ENCODE assay signal across 23 cellular contexts in genomic region chr7:17907014-17907413, GRCh38. TPM values are rescaled to one million over a fixed set of nuclear protein-coding genes. Genes with fewer than 3 reads are reported as not detected.
DNase-seq lines count a peak whose midpoint lies in the region; ATAC-seq, FAIRE-seq and TF ChIP-seq lines count a peak whose summit lies in the region.
"Had no signal": no experiment of that assay in that cellular context is flagged by ENCODE, and none has a peak within 500 bp of the region (broad histone marks: within the 10 kb centered on the region; RNA-seq: fewer than 3 reads in every experiment).

No MANE protein-coding gene starts in this region.

- H4K20me1 ChIP-seq in HepG2 (ENCODE audit: insufficient read depth, low read length), result no peaks in the 10 kb centered on the region

- no peak overlapping the region for H3K27ac ChIP-seq in HepG2 (ENCODE audit: extremely low read length, insufficient read depth, low read length)
- H3K27ac ChIP-seq: C4-2B, HL-60, pancreas, sigmoid colon, SK-N-MC had no signal

- no peak for TF ChIP-seq POLR2A in HepG2 (IDR thresholded peaks at IDR 0.05; ENCODE audit: insufficient read depth in 1 of 2, low read depth in 2 of 2, low read length in 2 of 2)

- no peaks in the 10 kb centered on the region for H3K9me3 ChIP-seq in HepG2 (ENCODE audit: low read length)
- H3K9me3 ChIP-seq: pancreas, sigmoid colon had no signal

- TF ChIP-seq EP300 in HepG2 (IDR thresholded peaks at IDR 0.05; ENCODE audit: low read depth in 2 of 2, low read length in 2 of 2) (no peak), HepG2 (CRISPR knock-in tag; IDR thresholded peaks at IDR 0.05; ENCODE audit: borderline replicate concordance) (no peak)

- no peak overlapping the region for H3K9ac ChIP-seq in HepG2 (ENCODE audit: insufficient read depth, low read depth, low read length)

- POLR2A ChIA-PET in HepG2 (lab: Yijun Ruan, JAX), result no interaction called here

- intact Hi-C loops in HepG2 (cut with micrococcal nuclease; ENCODE audit: unreplicated experiment), result no loop called here
- intact Hi-C loops in posterior vena cava (cut with DNase I), result no loop called here

- ATAC-seq in HepG2 (peak; percentile 44; the same call in 1 of the 3 replicates), GM19397 (IDR thresholded peaks at IDR 0.05; ENCODE audit: unreplicated experiment) (no peak)
- ATAC-seq: naive thymus-derived CD4-positive, alpha-beta T cell had no signal

- H3K36me3 ChIP-seq in bronchial epithelial cell (ENCODE audit: control insufficient read depth, insufficient read depth, low read length) (no peaks in the 10 kb centered on the region), HepG2 (replicated peaks in 1 of 2; ENCODE audit: control insufficient read depth in 1 of 2, insufficient read depth in 2 of 2, low read length in 2 of 2) (no peaks in the 10 kb centered on the region)
- H3K36me3 ChIP-seq: pancreas, sigmoid colon had no signal

- BruUV-seq in HepG2 (replicated peaks; lab: Mats Ljungman, UMichigan), result no TSS peak

- TF ChIP-seq RAD21 in HepG2 (CRISPR knock-in tag; IDR thresholded peaks at IDR 0.05), result no peak

- peaks cover 48% of the 10 kb centered on the region for H3K79me2 ChIP-seq in HepG2 (ENCODE audit: insufficient read depth, low read length)

- no peaks in the 10 kb centered on the region for H3K27me3 ChIP-seq in bronchial epithelial cell (ENCODE audit: control insufficient read depth, insufficient read depth, low read length)
- no peaks in the 10 kb centered on the region for H3K27me3 ChIP-seq in HepG2 (ENCODE audit: control insufficient read depth in 1 of 2, insufficient read depth in 2 of 2, low read length in 2 of 2)
- H3K27me3 ChIP-seq: pancreas, sigmoid colon had no signal

- H2AFZ ChIP-seq in HepG2 (ENCODE audit: low read length), result no peak overlapping the region

- H3K4me3 ChIP-seq in bronchial epithelial cell (ENCODE audit: low read depth, low read length), result no peak overlapping the region
- H3K4me3 ChIP-seq in HepG2 (replicated peaks in 1 of 3; ENCODE audit: insufficient read depth in 1 of 3, low read depth in 2 of 3, low read length in 3 of 3), result no peak overlapping the region
- H3K4me3 ChIP-seq: pancreas, sigmoid colon, SK-N-MC had no signal

- peaks cover 20% of the 10 kb centered on the region for H3K4me1 ChIP-seq in HepG2 (ENCODE audit: insufficient read depth, low read length)
- H3K4me1 ChIP-seq: sigmoid colon had no signal

- TF ChIP-seq CTCF in bronchial epithelial cell (IDR thresholded peaks at IDR 0.05; ENCODE audit: insufficient read depth, low read length, severe bottlenecking) (no peak), HepG2 (CRISPR knock-in tag; IDR thresholded peaks at IDR 0.05) (no peak)

- in situ Hi-C loops in HepG2 (cut with HindIII; ENCODE audit: extremely low pct_ligation_motif_present, low pct_unique_long_range_greater_than_20kb), result no loop called here

- peak; percentile 11 for DNase-seq in EH (ENCODE audit: low read depth)
- DNase-seq in HT1080 (ENCODE audit: low read depth), result peak; percentile 36
- peak; percentile 30 for DNase-seq in bronchial epithelial cell (ENCODE audit: low read depth)
- DNase-seq in HepG2 (ENCODE audit: low spot score), result no peak
- DNase-seq in DMS153 (lab: John Stamatoyannopoulos, UW), result no peak
- no peak for DNase-seq in posterior vena cava (ENCODE audit: low spot score)
- no peak for DNase-seq in DMS 273 treated with DMSO at 0.1 percent for 48 hours (lab: John Stamatoyannopoulos, UW)
- DNase-seq: activated naive CD4-positive, alpha-beta T cell treated with anti-CD3 and anti-CD28 coated beads, Interleukin-2, amount 10 ng/mL, durations not matched to agents 7 days and 5 days; activated T-cell treated with anti-CD3 and anti-CD28 coated beads, Interleukin-2, amount 50 U/mL, for 48 hours; aorta; KBM-7; naive thymus-derived CD4-positive, alpha-beta T cell; NCI-H1105 treated with DMSO at 0.1 percent for 48 hours; NCI-H524; pancreas; sigmoid colon; T-helper 2 cell had no signal

- FAIRE-seq in bronchial epithelial cell (lab: Jason Lieb, UNC), result no peak
- no peak for FAIRE-seq in HepG2 (lab: Jason Lieb, UNC)
- FAIRE-seq: keratinocyte, pancreas, RCC 7860 had no signal

- H3K4me2 ChIP-seq in HepG2 (ENCODE audit: low read depth, low read length), result no peak overlapping the region

- WGBS in HepG2 (ENCODE audit: low lambda C conversion rate), result 100% methylated on average over 1 of the region's 1 CpG

- CTCF ChIA-PET in HepG2 (lab: Yijun Ruan, JAX; ENCODE audit: low intra/inter-chr PET ratio, low total read pairs), result no interaction called here

TF ChIP-seq in HepG2, 621 proteins besides CTCF, POLR2A, EP300 and RAD21:
- TF ChIP-seq, protein P1, sequence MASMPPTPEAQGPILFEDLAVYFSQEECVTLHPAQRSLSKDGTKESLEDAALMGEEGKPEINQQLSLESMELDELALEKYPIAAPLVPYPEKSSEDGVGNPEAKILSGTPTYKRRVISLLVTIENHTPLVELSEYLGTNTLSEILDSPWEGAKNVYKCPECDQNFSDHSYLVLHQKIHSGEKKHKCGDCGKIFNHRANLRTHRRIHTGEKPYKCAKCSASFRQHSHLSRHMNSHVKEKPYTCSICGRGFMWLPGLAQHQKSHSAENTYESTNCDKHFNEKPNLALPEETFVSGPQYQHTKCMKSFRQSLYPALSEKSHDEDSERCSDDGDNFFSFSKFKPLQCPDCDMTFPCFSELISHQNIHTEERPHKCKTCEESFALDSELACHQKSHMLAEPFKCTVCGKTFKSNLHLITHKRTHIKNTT (CRISPR knock-in tag; IDR thresholded peaks at IDR 0.05), result no peak
TF ChIP-seq in HepG2: peak in this region for 0.

RNA-seq across cellular contexts. Expression of gene SNX13, which starts 33.3 kb away (rescaled TPM):
- 19.1 and 22.8 TPM in 2 replicates for total RNA-seq in HT1080 (2014; rRNA removed; shearing (Covaris generic))
- 15.4 and 18.1 TPM in 2 replicates for polyA plus RNA-seq in HT1080 (2015; cell fraction: cytosol; rRNA removed)
- polyA plus RNA-seq in HT1080 (2015; cell fraction: nucleus; rRNA removed), result 21.5 and 25.8 TPM in 2 replicates
- 30.2 and 32.9 TPM in 2 replicates for total RNA-seq in bronchial epithelial cell
- 32.3 and 35.7 TPM in 2 replicates for total RNA-seq in HepG2 (2016; rRNA removed; fragmentation: Illumina TruSeq; extraction: Trizol)
- total RNA-seq in HepG2 (2016; cell fraction: cytosol; rRNA removed; fragmentation: Illumina TruSeq; extraction: Trizol; ENCODE audit: low read depth), result 46.8 and 53.2 TPM in 2 replicates
- 32.8 and 35.2 TPM in 2 replicates for total RNA-seq in HepG2 (2016; cell fraction: insoluble cytoplasmic fraction; rRNA removed; fragmentation: Illumina TruSeq; extraction: Trizol)
- 27.8 and 28.4 TPM in 2 replicates for total RNA-seq in HepG2 (2016; cell fraction: membrane; rRNA removed; fragmentation: Illumina TruSeq; extraction: Trizol)
- total RNA-seq in HepG2 (2016; cell fraction: nucleus; rRNA removed; fragmentation: Illumina TruSeq; extraction: Trizol), result 49.7 and 53.6 TPM in 2 replicates
- 12.6 and 14.3 TPM in 2 replicates for polyA plus RNA-seq in HepG2 (2011; rRNA removed)
- 5.2 and 8.2 TPM in 2 replicates for polyA plus RNA-seq in HepG2 (2011; cell fraction: cytosol; rRNA removed)
- polyA plus RNA-seq in HepG2 (2011; cell fraction: nucleus; rRNA removed), result 17.1 and 19.6 TPM in 2 replicates
- 11.0 and 14.3 TPM in 2 replicates for polyA plus RNA-seq in HepG2 (2012)
- polyA plus RNA-seq in HepG2 (2016; cell fraction: cytosol; fragmentation: Illumina TruSeq; extraction: Trizol; ENCODE audit: low read depth), result 2.2 and 2.3 TPM in 2 replicates
- 19.9 and 22.4 TPM in 2 replicates for polyA plus RNA-seq in HepG2 (2016; cell fraction: insoluble cytoplasmic fraction; fragmentation: Illumina TruSeq; extraction: Trizol; ENCODE audit: low read depth)
- 8.0 and 8.6 TPM in 2 replicates for polyA plus RNA-seq in HepG2 (2016; cell fraction: membrane; fragmentation: Illumina TruSeq; extraction: Trizol; ENCODE audit: low read depth)
- polyA plus RNA-seq in HepG2 (2016; cell fraction: nucleus; fragmentation: Illumina TruSeq; extraction: Trizol; ENCODE audit: insufficient read depth, low read depth), result 20.3 and 23.3 TPM in 2 replicates
- polyA minus RNA-seq in HepG2 (2011; rRNA and poly(A)+ RNA removed; ENCODE audit: low replicate concordance), result 11.9 and 12.5 TPM in 2 replicates
- 17.1 TPM in 2 replicates for polyA minus RNA-seq in HepG2 (2011; cell fraction: cytosol; rRNA and poly(A)+ RNA removed)
- 126 and 139 TPM in 2 replicates for polyA minus RNA-seq in HepG2 (2011; cell fraction: nucleus; rRNA and poly(A)+ RNA removed)
- total RNA-seq in posterior vena cava, result 10 to 100 TPM; 50.6 to 51.2 TPM

Comparison
In these comparisons a context has a peak if more than half of its experiments do, and no peak if none do; other contexts are left out.
1. DNase-seq: peak in EH (single experiment), HT1080 (single experiment) and bronchial epithelial cell (single experiment); none in HepG2 (single experiment), DMS153 (single experiment), posterior vena cava (single experiment) and DMS 273 treated with DMSO at 0.1 percent for 48 hours (single experiment).